Comparison of ENCODE assay signal across 1 cellular context in genomic region chr22:17984114-17984513, GRCh38.
A peak's percentile ranks its signal among the peaks of the same experiment; 100 is the strongest.
TF ChIP-seq lines count a peak whose summit lies in the region.

No MANE protein-coding gene starts in this region.

TF ChIP-seq in HEK293, 187 proteins besides CTCF, POLR2A, EP300 and RAD21:
- TF ChIP-seq EGR2 (tag by site-specific recombination; IDR thresholded peaks at IDR 0.05; ENCODE audit: low read depth): 0 out of 2 replicates have a peak, but pooled peaks have one; percentile 7
- no peak for TF ChIP-seq ZNF600 (tag by site-specific recombination; IDR thresholded peaks at IDR 0.05)
